8 cellular contexts compared by ENCODE assay signal in the genomic region with DNA sequence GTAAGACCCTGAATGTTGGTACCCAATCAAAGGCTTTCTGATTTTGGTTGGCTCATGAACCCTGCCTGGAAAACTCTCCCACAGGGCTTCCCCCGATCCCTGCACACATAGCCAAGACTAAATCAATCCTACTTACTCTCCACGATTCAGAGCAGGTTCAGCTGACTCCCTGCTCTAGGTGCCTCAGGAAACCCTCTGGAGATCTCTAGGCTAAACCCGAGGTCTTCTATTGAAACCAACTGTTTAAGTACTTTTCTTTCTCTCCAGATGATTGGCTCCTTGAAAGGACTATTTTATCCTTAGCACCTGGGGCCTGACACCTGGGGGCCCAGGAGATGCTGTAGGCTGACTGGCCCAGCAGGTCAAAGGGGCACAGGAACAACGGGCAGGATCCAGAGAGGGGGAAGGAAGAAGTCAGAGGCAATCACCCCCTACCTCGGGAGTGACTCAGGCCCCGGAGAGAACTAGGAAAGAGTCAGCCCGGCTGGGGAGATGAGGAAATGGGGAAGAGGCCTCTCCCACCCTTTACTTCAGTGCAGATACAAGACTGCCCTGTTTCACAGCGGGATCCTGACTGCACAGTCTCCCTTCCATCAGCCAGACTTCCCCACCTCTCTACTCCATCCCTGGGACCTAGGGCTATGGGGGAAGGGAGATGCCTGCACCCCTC. TPM values are rescaled to one million over a fixed set of nuclear protein-coding genes. Genes with fewer than 3 reads are reported as not detected.
DNase-seq lines count a peak whose midpoint lies in the region; ATAC-seq and TF ChIP-seq lines count a peak whose summit lies in the region.

No MANE protein-coding gene starts in this region.

- H3F3A ChIP-seq in neural cell (ENCODE audit: insufficient read depth, low read length, poor library complexity, severe bottlenecking) = no peaks in the 10 kb centered on the region

- H3K27ac ChIP-seq in OCI-LY7 (ENCODE audit: low read depth, low read length, poor library complexity, severe bottlenecking) = peak overlapping the region; percentile 26
- no peak overlapping the region for H3K27ac ChIP-seq in ectodermal cell (ENCODE audit: insufficient read depth, low read depth, low read length, poor library complexity, severe bottlenecking)
- H3K27ac ChIP-seq in neural cell (ENCODE audit: low read length) = peak overlapping the region; percentile 9

- POLR2A ChIA-PET in OCI-LY7 (lab: Charles Lee) = interaction anchor here (1.2 kb wide), 2 partner anchors 12 to 27 kb away, joined by 3 to 4 read pairs; a partner anchor contains a TSS

- peaks cover 20% of the 10 kb centered on the region for H4K20me1 ChIP-seq in OCI-LY7 (ENCODE audit: insufficient read depth, low read length)
- peaks cover 24% of the 10 kb centered on the region for H4K20me1 ChIP-seq in neural cell (ENCODE audit: insufficient read depth)

- no peaks in the 10 kb centered on the region for H3K9me3 ChIP-seq in OCI-LY7 (ENCODE audit: low read length)
- no peaks in the 10 kb centered on the region for H3K9me3 ChIP-seq in ectodermal cell (ENCODE audit: control insufficient read depth, low read length)
- H3K9me3 ChIP-seq in neural cell (ENCODE audit: low read length) = no peaks in the 10 kb centered on the region

- TF ChIP-seq RAD21 in neural cell (conservative IDR thresholded peaks at IDR 0.05) = no peak

- CTCF ChIA-PET in OCI-LY7 (lab: Charles Lee; ENCODE audit: unreplicated experiment) = no interaction called here

- H3K4me2 ChIP-seq in OCI-LY7 (ENCODE audit: low read length) = peak overlapping the region; percentile 97
- H3K4me2 ChIP-seq in neural cell (ENCODE audit: low read length) = peak overlapping the region; percentile 98

- H3K27me3 ChIP-seq in ectodermal cell (ENCODE audit: control insufficient read depth, insufficient read depth, low read length, poor library complexity, severe bottlenecking) (no peaks in the 10 kb centered on the region), neural cell (ENCODE audit: insufficient read depth, low read depth, low read length) (no peaks in the 10 kb centered on the region)

- peak overlapping the region; percentile 85 for H3K9ac ChIP-seq in neural cell (ENCODE audit: low read length)

- H3K4me3 ChIP-seq in OCI-LY7 (ENCODE audit: low read depth, low read length, poor library complexity, severe bottlenecking) (peak overlapping the region; percentile 99), ectodermal cell (ENCODE audit: insufficient read depth, low read depth, low read length) (peak overlapping the region; percentile 66), neural cell (ENCODE audit: low read length) (peak overlapping the region; percentile 97)

- H3K9me2 ChIP-seq in OCI-LY7 (ENCODE audit: insufficient read depth, low read length) (no peaks in the 10 kb centered on the region), neural cell (ENCODE audit: insufficient read depth, low read length) (no peaks in the 10 kb centered on the region)

- H2AFZ ChIP-seq in OCI-LY7 (ENCODE audit: low read length) (no peak overlapping the region), neural cell (ENCODE audit: low read depth, low read length) (no peak overlapping the region)

- intact Hi-C loops in OCI-LY7 (cut with micrococcal nuclease; ENCODE audit: unreplicated experiment) = no loop called here

- BruUV-seq in OCI-LY7 (replicated peaks; lab: Mats Ljungman, UMichigan) = no TSS peak

- ATAC-seq in left lobe of liver (no peak), HG03521 (IDR thresholded peaks at IDR 0.05; ENCODE audit: unreplicated experiment) (no peak)

- peaks cover 46% of the 10 kb centered on the region for H3K4me1 ChIP-seq in OCI-LY7 (ENCODE audit: insufficient read depth, low read length, poor library complexity, severe bottlenecking)
- peaks cover 20% of the 10 kb centered on the region for H3K4me1 ChIP-seq in ectodermal cell (ENCODE audit: control insufficient read depth, insufficient read depth, low read length)

- DNase-seq in NCI-H510A treated with DMSO at 0.1 percent for 48 hours (lab: John Stamatoyannopoulos, UW) = peak; percentile 36
- no peak for DNase-seq in NCI-H510A (lab: John Stamatoyannopoulos, UW)
- no peak for DNase-seq in OCI-LY7 (ENCODE audit: low spot score)
- DNase-seq in GM19238 (ENCODE audit: insufficient read length, low spot score) = no peak
- DNase-seq in left lobe of liver (ENCODE audit: low spot score) = no peak

- H3K36me3 ChIP-seq in OCI-LY7 (ENCODE audit: insufficient read depth, low read length) (peaks cover 58% of the 10 kb centered on the region), ectodermal cell (ENCODE audit: control insufficient read depth, insufficient read depth, low read length) (peaks cover 3% of the 10 kb centered on the region), neural cell (ENCODE audit: insufficient read depth, low read length) (no peaks in the 10 kb centered on the region)

- no peak for TF ChIP-seq EP300 in neural cell (conservative IDR thresholded peaks at IDR 0.05; ENCODE audit: poor library complexity, severe bottlenecking)

- peaks cover 63% of the 10 kb centered on the region for H3K79me2 ChIP-seq in OCI-LY7 (ENCODE audit: insufficient read depth, low read depth, low read length)
- peaks cover 46% of the 10 kb centered on the region for H3K79me2 ChIP-seq in neural cell (replicated peaks; ENCODE audit: insufficient read depth, low read length)

- WGBS in ectodermal cell, 2 experiments = 52 to 61% methylated on average over 8 of the region's 8 CpGs

- no peak for TF ChIP-seq CTCF in OCI-LY7 (conservative IDR thresholded peaks at IDR 0.05; ENCODE audit: low read length)
- TF ChIP-seq CTCF in neural cell (IDR thresholded peaks at IDR 0.05; ENCODE audit: poor library complexity, severe bottlenecking) = no peak

TF ChIP-seq in neural cell, 6 proteins besides CTCF, POLR2A, EP300 and RAD21 (continues in another document):
- TF ChIP-seq TAF1 (IDR thresholded peaks at IDR 0.05; ENCODE audit: low read depth) = no peak
- TF ChIP-seq SMC3 (conservative IDR thresholded peaks at IDR 0.05; ENCODE audit: poor library complexity) = no peak
- TF ChIP-seq, protein P1, sequence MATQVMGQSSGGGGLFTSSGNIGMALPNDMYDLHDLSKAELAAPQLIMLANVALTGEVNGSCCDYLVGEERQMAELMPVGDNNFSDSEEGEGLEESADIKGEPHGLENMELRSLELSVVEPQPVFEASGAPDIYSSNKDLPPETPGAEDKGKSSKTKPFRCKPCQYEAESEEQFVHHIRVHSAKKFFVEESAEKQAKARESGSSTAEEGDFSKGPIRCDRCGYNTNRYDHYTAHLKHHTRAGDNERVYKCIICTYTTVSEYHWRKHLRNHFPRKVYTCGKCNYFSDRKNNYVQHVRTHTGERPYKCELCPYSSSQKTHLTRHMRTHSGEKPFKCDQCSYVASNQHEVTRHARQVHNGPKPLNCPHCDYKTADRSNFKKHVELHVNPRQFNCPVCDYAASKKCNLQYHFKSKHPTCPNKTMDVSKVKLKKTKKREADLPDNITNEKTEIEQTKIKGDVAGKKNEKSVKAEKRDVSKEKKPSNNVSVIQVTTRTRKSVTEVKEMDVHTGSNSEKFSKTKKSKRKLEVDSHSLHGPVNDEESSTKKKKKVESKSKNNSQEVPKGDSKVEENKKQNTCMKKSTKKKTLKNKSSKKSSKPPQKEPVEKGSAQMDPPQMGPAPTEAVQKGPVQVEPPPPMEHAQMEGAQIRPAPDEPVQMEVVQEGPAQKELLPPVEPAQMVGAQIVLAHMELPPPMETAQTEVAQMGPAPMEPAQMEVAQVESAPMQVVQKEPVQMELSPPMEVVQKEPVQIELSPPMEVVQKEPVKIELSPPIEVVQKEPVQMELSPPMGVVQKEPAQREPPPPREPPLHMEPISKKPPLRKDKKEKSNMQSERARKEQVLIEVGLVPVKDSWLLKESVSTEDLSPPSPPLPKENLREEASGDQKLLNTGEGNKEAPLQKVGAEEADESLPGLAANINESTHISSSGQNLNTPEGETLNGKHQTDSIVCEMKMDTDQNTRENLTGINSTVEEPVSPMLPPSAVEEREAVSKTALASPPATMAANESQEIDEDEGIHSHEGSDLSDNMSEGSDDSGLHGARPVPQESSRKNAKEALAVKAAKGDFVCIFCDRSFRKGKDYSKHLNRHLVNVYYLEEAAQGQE (IDR thresholded peaks at IDR 0.05; ENCODE audit: borderline replicate concordance) = no peak

RNA-seq across cellular contexts. Expression of a gene that starts 2.0 kb away (rescaled TPM):
- total RNA-seq in OCI-LY7 (2014; rRNA removed; shearing (Covaris generic)) = 38.6 and 44.9 TPM in 2 replicates
- total RNA-seq in OCI-LY7 (2022) (74.8 and 78.6 TPM in 2 replicates), left lobe of liver (14.1 TPM)
- 30.9 TPM for polyA plus RNA-seq in ectodermal cell (2013, experiment 1 of 4)
- 31.5 TPM for polyA plus RNA-seq in ectodermal cell (2013, experiment 2 of 4)
- 26.0 TPM for polyA plus RNA-seq in ectodermal cell (2013, experiment 3 of 4)
- 27.4 TPM for polyA plus RNA-seq in ectodermal cell (2013, experiment 4 of 4)
- 24.1 and 32.5 TPM in 2 replicates for polyA plus RNA-seq in neural cell
- polyA minus RNA-seq in neural cell = 40.5 and 44.6 TPM in 2 replicates

RNA-seq across cellular contexts. Expression of a gene that starts 6.3 kb away (rescaled TPM):
- 3.2 and 3.3 TPM in 2 replicates for total RNA-seq in OCI-LY7 (2014; rRNA removed; shearing (Covaris generic))
- total RNA-seq in OCI-LY7 (2022) = 1.7 and 3.9 TPM in 2 replicates
- polyA plus RNA-seq in ectodermal cell (2013, experiment 1 of 4) = 3.6 TPM
- 2.8 TPM for polyA plus RNA-seq in ectodermal cell (2013, experiment 2 of 4)
- 0.75 TPM for polyA plus RNA-seq in ectodermal cell (2013, experiment 3 of 4)
- polyA plus RNA-seq in ectodermal cell (2013, experiment 4 of 4) = 1.5 TPM
- polyA plus RNA-seq in neural cell = not detected in 2 replicates
- polyA minus RNA-seq in neural cell = not detected in 2 replicates
- not detected for total RNA-seq in left lobe of liver

RNA-seq across cellular contexts. Expression of a gene that starts 13.1 kb away (rescaled TPM):
- 69.2 and 94.7 TPM in 2 replicates for total RNA-seq in OCI-LY7 (2014; rRNA removed; shearing (Covaris generic))
- total RNA-seq in OCI-LY7 (2022) (87.8 and 111 TPM in 2 replicates), left lobe of liver (15.4 TPM)
- 60.2 TPM for polyA plus RNA-seq in ectodermal cell (2013, experiment 1 of 4)
- 64.8 TPM for polyA plus RNA-seq in ectodermal cell (2013, experiment 2 of 4)
- 36.5 TPM for polyA plus RNA-seq in ectodermal cell (2013, experiment 3 of 4)
- polyA plus RNA-seq in ectodermal cell (2013, experiment 4 of 4) = 40.4 TPM
- 76.3 and 83.3 TPM in 2 replicates for polyA plus RNA-seq in neural cell
- polyA minus RNA-seq in neural cell = 55.1 and 61.6 TPM in 2 replicates

RNA-seq across cellular contexts. Expression of a gene that starts 14.1 kb away (rescaled TPM):
- 126 and 133 TPM in 2 replicates for total RNA-seq in OCI-LY7 (2014; rRNA removed; shearing (Covaris generic))
- total RNA-seq in OCI-LY7 (2022) = 171 and 181 TPM in 2 replicates
- polyA plus RNA-seq in ectodermal cell (2013, experiment 1 of 4) = 3.1 TPM
- polyA plus RNA-seq in ectodermal cell (2013, experiment 2 of 4) = 2.3 TPM
- polyA plus RNA-seq in ectodermal cell (2013, experiment 3 of 4) = 3.8 TPM
- 4.1 TPM for polyA plus RNA-seq in ectodermal cell (2013, experiment 4 of 4)
- polyA plus RNA-seq in neural cell = 0.38 TPM in 1 of 2 replicates, not detected in the other
- polyA minus RNA-seq in neural cell = 0.81 TPM in 1 of 2 replicates, not detected in the other
- 1.4 TPM for total RNA-seq in left lobe of liver

RNA-seq across cellular contexts. Expression of a gene that starts 27.0 kb away (rescaled TPM):
- 15.7 and 18.8 TPM in 2 replicates for total RNA-seq in OCI-LY7 (2014; rRNA removed; shearing (Covaris generic))
- total RNA-seq in OCI-LY7 (2022) = 16.4 and 17.3 TPM in 2 replicates
- polyA plus RNA-seq in ectodermal cell (2013, experiment 1 of 4) = 45.3 TPM
- 53.1 TPM for polyA plus RNA-seq in ectodermal cell (2013, experiment 2 of 4)
- 34.0 TPM for polyA plus RNA-seq in ectodermal cell (2013, experiment 3 of 4)
- 39.1 TPM for polyA plus RNA-seq in ectodermal cell (2013, experiment 4 of 4)
- polyA plus RNA-seq in neural cell = 42.3 and 48.9 TPM in 2 replicates
- polyA minus RNA-seq in neural cell = 74.0 and 82.3 TPM in 2 replicates
- total RNA-seq in left lobe of liver = 5.4 TPM
